In the genomic region with DNA sequence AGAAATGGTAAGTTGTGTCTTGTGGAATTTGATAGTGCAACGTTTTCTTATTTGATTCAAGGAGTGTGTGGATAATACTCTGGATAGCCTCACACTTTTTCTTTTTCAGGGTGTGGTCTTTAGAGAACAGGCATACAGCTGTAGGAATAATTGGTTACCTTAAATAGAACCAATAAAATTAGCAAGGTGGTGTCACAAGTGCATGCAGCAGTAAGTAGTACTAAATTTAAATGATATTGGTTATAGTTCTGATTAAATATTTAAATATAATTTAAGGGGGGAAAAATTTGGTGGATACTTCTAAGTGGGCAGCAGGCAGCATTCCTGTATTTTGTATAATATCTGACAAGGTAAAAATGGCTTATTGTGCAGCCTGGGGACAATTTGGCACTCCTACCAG, we compare ENCODE assay signal across 11 cellular contexts.
DNase-seq lines count a peak whose midpoint lies in the region; ATAC-seq and TF ChIP-seq lines count a peak whose summit lies in the region.
"Had no signal": no experiment of that assay in that cellular context is flagged by ENCODE, and none has a peak within 500 bp of the region (broad histone marks: within the 10 kb centered on the region; RNA-seq: fewer than 3 reads in every experiment).

No MANE protein-coding gene starts in this region.

- peaks cover 82% of the 10 kb centered on the region for H3K79me2 ChIP-seq in KMS-11 (ENCODE audit: insufficient read depth, low read depth)

- no peak for TF ChIP-seq CTCF in KMS-11 (conservative IDR thresholded peaks at IDR 0.05; ENCODE audit: low read depth, low read length)
- no peak for TF ChIP-seq CTCF in coronary artery (IDR thresholded peaks at IDR 0.05)
- TF ChIP-seq CTCF in nephron (IDR thresholded peaks at IDR 0.05; ENCODE audit: unreplicated experiment in 3 of 3), result no peak

- peak overlapping the region; percentile 81 to 97 (median 91) for H3K4me2 ChIP-seq in BLaER1 treated with 17β-estradiol and CSF1 and Interleukin-3, amounts not matched to agents 10 nM and 100 nM
- peak overlapping the region; percentile 81 for H3K4me2 ChIP-seq in KMS-11

- DNase-seq in coronary artery (ENCODE audit: low spot score), result no peak
- no peak for DNase-seq in stimulated activated CD4-positive, alpha-beta T cell treated with anti-CD3 and anti-CD28 coated beads, Interleukin-12 subunit alpha, Interleukin-12 subunit beta, amount 100 ng/mL, for 4 hours
- no peak for DNase-seq in kidney glomerular epithelial cell (lab: John Stamatoyannopoulos, UW)
- no peak for DNase-seq in T1000 (lab: John Stamatoyannopoulos, UW)
- DNase-seq: cerebellar nuclear complex; KBM-7; stimulated activated naive CD4-positive, alpha-beta T cell treated with Interleukin-2 at 50 U/mL for 16 hours had no signal

- peaks cover 57 to 75% (median 68%) of the 10 kb centered on the region in 11 experiments for H3K36me3 ChIP-seq in BLaER1 treated with 17β-estradiol and CSF1 and Interleukin-3, amounts not matched to agents 10 nM and 100 nM
- peaks cover 30% of the 10 kb centered on the region; the same call in 1 of the 2 replicates for H3K36me3 ChIP-seq in KMS-11 (ENCODE audit: insufficient read depth)

- peaks cover 75 to 86% (median 78%) of the 10 kb centered on the region in 11 experiments for H4K20me1 ChIP-seq in BLaER1 treated with 17β-estradiol and CSF1 and Interleukin-3, amounts not matched to agents 10 nM and 100 nM
- peaks cover 71% of the 10 kb centered on the region for H4K20me1 ChIP-seq in KMS-11 (ENCODE audit: insufficient read depth)

- H3K4me3 Mint-ChIP-seq in nephron, result peak overlapping the region; percentile 41 to 75 (median 46)

- H3K9me3 Mint-ChIP-seq in nephron, result no peaks in the 10 kb centered on the region

- H3K27ac Mint-ChIP-seq in nephron, result no peak overlapping the region

- no peaks in the 10 kb centered on the region for H3K9me3 ChIP-seq in BLaER1 treated with 17β-estradiol and CSF1 and Interleukin-3, amounts not matched to agents 10 nM and 100 nM (replicated peaks in 1 of 11)

- peak overlapping the region; percentile 89 to 100 (median 96); a peak in 19 of 20 replicates for H3K4me3 ChIP-seq in BLaER1 treated with 17β-estradiol and CSF1 and Interleukin-3, amounts not matched to agents 10 nM and 100 nM
- H3K4me3 ChIP-seq in KMS-11 (IDR thresholded peaks at IDR 0.05; ENCODE audit: insufficient read depth, low read depth, low read length), result no peak overlapping the region
- peak overlapping the region; percentile 99 for H3K4me3 ChIP-seq in coronary artery

- no peak for ATAC-seq in GM19452 (IDR thresholded peaks at IDR 0.05; ENCODE audit: unreplicated experiment)

- H3K27me3 Mint-ChIP-seq in nephron (ENCODE audit: low read depth), result no peaks in the 10 kb centered on the region

- H3K27ac ChIP-seq in BLaER1 treated with 17β-estradiol and CSF1 and Interleukin-3, amounts not matched to agents 10 nM and 100 nM, result 0 out of 22 replicates have a peak overlapping the region, but pooled peaks of 1 of the 11 experiments have one; percentile 17
- H3K27ac ChIP-seq in KMS-11 (0 out of 2 replicates have a peak overlapping the region, but pooled peaks have one; percentile 3), coronary artery (no peak overlapping the region)

- no peak overlapping the region for H2AFZ ChIP-seq in KMS-11 (ENCODE audit: low read depth)

- H3K27me3 ChIP-seq in BLaER1 treated with 17β-estradiol and CSF1 and Interleukin-3, amounts not matched to agents 10 nM and 100 nM, result no peaks in the 10 kb centered on the region
- H3K27me3 ChIP-seq in KMS-11 (ENCODE audit: insufficient read depth, low read depth), result no peaks in the 10 kb centered on the region

- peaks cover 59% of the 10 kb centered on the region for H3K36me3 Mint-ChIP-seq in nephron (ENCODE audit: low read depth)

- peaks cover 57% of the 10 kb centered on the region for H3K4me1 Mint-ChIP-seq in nephron

- peak overlapping the region in 8 of 11 experiments; percentile 99 to 100 (median 99); a peak in 13 of 22 replicates for H3K9ac ChIP-seq in BLaER1 treated with 17β-estradiol and CSF1 and Interleukin-3, amounts not matched to agents 10 nM and 100 nM
- H3K9ac ChIP-seq in KMS-11, result no peak overlapping the region; the same call in 1 of the 2 replicates

- H3K4me1 ChIP-seq in BLaER1 treated with 17β-estradiol and CSF1 and Interleukin-3, amounts not matched to agents 10 nM and 100 nM, result peaks cover 59 to 75% (median 70%) of the 10 kb centered on the region in 10 experiments
- peaks cover 65% of the 10 kb centered on the region for H3K4me1 ChIP-seq in KMS-11 (ENCODE audit: low read depth, poor library complexity, severe bottlenecking)
